Comparison of ENCODE assay signal across 31 cellular contexts in the genomic region with DNA sequence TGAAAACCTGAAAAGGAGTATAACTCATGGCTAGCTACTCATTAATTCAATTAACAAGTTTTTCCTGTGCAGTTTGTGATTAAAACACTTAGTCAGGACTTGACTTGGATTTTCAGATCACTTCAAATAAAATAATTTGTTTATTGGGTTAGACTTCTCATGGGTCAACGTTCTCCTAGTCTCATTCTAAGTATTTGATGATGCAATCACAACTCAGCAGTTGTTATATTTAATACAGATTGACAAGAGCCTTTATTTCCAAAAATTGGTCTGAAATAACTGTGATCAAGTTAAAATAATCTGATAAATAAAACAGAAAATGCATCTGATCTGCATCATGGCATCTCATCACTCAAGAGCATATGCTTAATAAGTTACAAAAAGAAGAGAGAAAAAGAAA.
DNase-seq lines count a peak whose midpoint lies in the region; ATAC-seq, FAIRE-seq and TF ChIP-seq lines count a peak whose summit lies in the region.
"Had no signal": no experiment of that assay in that cellular context is flagged by ENCODE, and none has a peak within 500 bp of the region (broad histone marks: within the 10 kb centered on the region; RNA-seq: fewer than 3 reads in every experiment).

No MANE protein-coding gene starts in this region.

- no peaks in the 10 kb centered on the region for H3K79me2 ChIP-seq in K562 (ENCODE audit: control insufficient read depth, insufficient read depth, low read length)

- no peak overlapping the region for H3K27ac ChIP-seq in IMR-90 (ENCODE audit: insufficient read depth, low read length)
- no peak overlapping the region for H3K27ac ChIP-seq in K562 (ENCODE audit: extremely low read depth, low read depth, low read length)
- H3K27ac ChIP-seq: 22Rv1; A549; BLaER1; BLaER1 treated with 17β-estradiol and CSF1 and Interleukin-3, amounts not matched to agents 10 nM and 100 nM; C4-2B had no signal

- no peak overlapping the region for H3K18ac ChIP-seq in IMR-90 (ENCODE audit: low read depth, low read length)

- H2AFZ ChIP-seq in IMR-90 (replicated peaks; ENCODE audit: low read length, poor library complexity) (no peak overlapping the region), K562 (ENCODE audit: low read depth, low read length) (no peak overlapping the region)

- dilution Hi-C loops in IMR-90 (cut with HindIII; ENCODE audit: low sequenced_read_pairs, unreplicated experiment), result no loop called here

- H4K91ac ChIP-seq in IMR-90 (ENCODE audit: insufficient read depth, low read depth, low read length), result no peak overlapping the region

- DNase-seq in IMR-90 (no peak), K562 (ENCODE audit: extremely low read depth in 1 of 4, low spot score in 3 of 4) (no peak), OCI-M1 (lab: John Stamatoyannopoulos, UW) (no peak)
- DNase-seq: 8988T; ACHN; AML-193; BE2C; C1 segment of cervical spinal cord; Caco-2; Calu3; CD4-positive, alpha-beta memory T cell; CD4-positive, alpha-beta T cell; CD4-positive, CD25-positive, alpha-beta regulatory T cell; CD8-positive, alpha-beta memory T cell; CD8-positive, alpha-beta T cell; COR-L47; DMS 273 treated with DMSO at 0.1 percent for 48 hours; DMS153; DMS53; DMS79; DMS79 treated with DMSO at 0.1 percent for 48 hours; DND-41; EL had no signal

- H2BK20ac ChIP-seq in IMR-90 (ENCODE audit: low read depth, low read length), result no peak overlapping the region

- H4K8ac ChIP-seq in IMR-90 (ENCODE audit: low read depth in 2 of 2, low read length in 2 of 2), result no peak overlapping the region

- H3K9me3 ChIP-seq in IMR-90 (ENCODE audit: control insufficient read depth, insufficient read depth, low read length), result no peaks in the 10 kb centered on the region
- no peaks in the 10 kb centered on the region for H3K9me3 ChIP-seq in K562 (replicated peaks; ENCODE audit: control insufficient read depth, insufficient read depth, low read depth, low read length)
- H3K9me3 ChIP-seq: A549; BE2C; BLaER1; BLaER1 treated with 17β-estradiol and CSF1 and Interleukin-3, amounts not matched to agents 10 nM and 100 nM; Caco-2 had no signal

- POLR2A ChIA-PET in IMR-90 (lab: Charles Lee; ENCODE audit: unreplicated experiment), result no interaction called here
- POLR2A ChIA-PET in K562 (lab: Yijun Ruan, JAX), result no interaction called here

- H3K4me1 ChIP-seq in IMR-90 (ENCODE audit: control insufficient read depth, insufficient read depth, low read length) (no peaks in the 10 kb centered on the region), K562 (replicated peaks in 1 of 2; ENCODE audit: control insufficient read depth in 2 of 2, insufficient read depth in 2 of 2, low read length in 2 of 2) (no peaks in the 10 kb centered on the region)
- H3K4me1 ChIP-seq: A549, BE2C, BLaER1, Caco-2 had no signal

- TF ChIP-seq POLR2A in IMR-90 (IDR thresholded peaks at IDR 0.05; ENCODE audit: low read depth, low read length), result no peak
- TF ChIP-seq POLR2A in K562 (conservative IDR thresholded peaks at IDR 0.05), result no peak

- H3K4me3 ChIP-seq in IMR-90 (ENCODE audit: insufficient read depth, low read depth, low read length) (no peak overlapping the region), K562 (no peak overlapping the region)
- H3K4me3 ChIP-seq: A549; BLaER1; BLaER1 treated with 17β-estradiol and CSF1 and Interleukin-3, amounts not matched to agents 10 nM and 100 nM had no signal

- TF ChIP-seq RAD21 in IMR-90 (IDR thresholded peaks at IDR 0.05; ENCODE audit: low read length) (no peak), K562 (CRISPR knock-in tag; conservative IDR thresholded peaks at IDR 0.05 in 1 of 2, IDR thresholded peaks at IDR 0.05 in 1 of 2) (no peak)

- H3K56ac ChIP-seq in IMR-90 (ENCODE audit: extremely low read depth, insufficient read depth, low read length), result no peak overlapping the region

- no peaks in the 10 kb centered on the region for H3K9me1 ChIP-seq in IMR-90 (ENCODE audit: insufficient read depth, low read length)
- no peaks in the 10 kb centered on the region for H3K9me1 ChIP-seq in K562 (ENCODE audit: control insufficient read depth, insufficient read depth, low read length)

- H3K9ac ChIP-seq in IMR-90 (ENCODE audit: low read depth, low read length) (no peak overlapping the region), K562 (ENCODE audit: insufficient read depth in 1 of 2, low read depth in 2 of 2, low read length in 2 of 2) (no peak overlapping the region)
- H3K9ac ChIP-seq: BLaER1; BLaER1 treated with 17β-estradiol and CSF1 and Interleukin-3, amounts not matched to agents 10 nM and 100 nM had no signal

- in situ Hi-C loops in IMR-90 (cut with MboI; ENCODE audit: low sequenced_read_pairs) (no loop called here), K562 (cut with MboI) (no loop called here)

- no peak overlapping the region for H3K23ac ChIP-seq in IMR-90 (ENCODE audit: low read depth, low read length)

- no peak overlapping the region for H2BK15ac ChIP-seq in IMR-90 (ENCODE audit: low read depth, low read length)

- BruUV-seq in IMR-90 (replicated peaks; lab: Mats Ljungman, UMichigan), result no TSS peak
- no TSS peak for BruUV-seq in K562 (replicated peaks; lab: Mats Ljungman, UMichigan)

- H2AK9ac ChIP-seq in IMR-90 (replicated peaks; ENCODE audit: low read depth, low read length, poor library complexity), result no peak overlapping the region

- H3K4me2 ChIP-seq in IMR-90 (ENCODE audit: low read depth, low read length) (no peak overlapping the region), K562 (ENCODE audit: insufficient read depth, low read length) (no peak overlapping the region)
- H3K4me2 ChIP-seq: A549; BLaER1; BLaER1 treated with 17β-estradiol and CSF1 and Interleukin-3, amounts not matched to agents 10 nM and 100 nM had no signal

- no peaks in the 10 kb centered on the region for H4K20me1 ChIP-seq in IMR-90 (ENCODE audit: insufficient read depth, low read length)
- H4K20me1 ChIP-seq in K562 (replicated peaks; ENCODE audit: control insufficient read depth, insufficient read depth, low read length), result no peaks in the 10 kb centered on the region
- H4K20me1 ChIP-seq: BLaER1; BLaER1 treated with 17β-estradiol and CSF1 and Interleukin-3, amounts not matched to agents 10 nM and 100 nM had no signal

- H3K36me3 ChIP-seq in IMR-90 (ENCODE audit: control insufficient read depth, insufficient read depth, low read length) (no peaks in the 10 kb centered on the region), K562 (ENCODE audit: control insufficient read depth, insufficient read depth, low read length) (no peaks in the 10 kb centered on the region)
- H3K36me3 ChIP-seq: BE2C; BLaER1; BLaER1 treated with 17β-estradiol and CSF1 and Interleukin-3, amounts not matched to agents 10 nM and 100 nM had no signal

- TF ChIP-seq EP300 in K562 (IDR thresholded peaks at IDR 0.05; ENCODE audit: low read length), result no peak

- no peaks in the 10 kb centered on the region for H3K79me1 ChIP-seq in IMR-90 (ENCODE audit: low read depth in 1 of 2, low read length in 2 of 2)

- WGBS in IMR-90 (ENCODE audit: extremely low coverage in 2 of 2, insufficient read length in 1 of 2), 2 experiments, result no CpG with 5 or more reads among the region's 1 CpG
- WGBS in K562 (ENCODE audit: insufficient coverage, low coverage, missing lambda C conversion rate), result 0% methylated on average over 1 of the region's 1 CpG

- no peak for ATAC-seq in IMR-90 (ENCODE audit: low read depth)
- no peak for ATAC-seq in K562
- ATAC-seq in GM18870 (IDR thresholded peaks at IDR 0.05; ENCODE audit: unreplicated experiment), result no peak
- ATAC-seq: A549; CD8-positive, alpha-beta T cell had no signal

- no peak overlapping the region for H3K14ac ChIP-seq in IMR-90 (replicated peaks; ENCODE audit: low read depth, low read length)

- no peak overlapping the region for H4K5ac ChIP-seq in IMR-90 (ENCODE audit: low read depth, low read length)

- H2BK120ac ChIP-seq in IMR-90 (ENCODE audit: low read depth, low read length), result no peak overlapping the region

- H2AK5ac ChIP-seq in IMR-90 (ENCODE audit: low read depth, low read length), result no peak overlapping the region

- H3K27me3 ChIP-seq in IMR-90 (ENCODE audit: control insufficient read depth, insufficient read depth, low read length) (no peaks in the 10 kb centered on the region), K562 (ENCODE audit: control insufficient read depth in 2 of 2, insufficient read depth in 2 of 2, low read length in 2 of 2) (no peaks in the 10 kb centered on the region)
- H3K27me3 ChIP-seq: BE2C; BLaER1; BLaER1 treated with 17β-estradiol and CSF1 and Interleukin-3, amounts not matched to agents 10 nM and 100 nM had no signal

- TF ChIP-seq CTCF in IMR-90 (conservative IDR thresholded peaks at IDR 0.05; ENCODE audit: low read depth, low read length) (no peak), K562 (IDR thresholded peaks at IDR 0.05 in 2 of 3, conservative IDR thresholded peaks at IDR 0.05 in 1 of 3; ENCODE audit: insufficient read depth in 2 of 3, low read depth in 1 of 3, low read length in 3 of 3) (no peak)

- intact Hi-C loops in IMR-90 (cut with micrococcal nuclease) (no loop called here), K562 (cut with micrococcal nuclease) (no loop called here)

- no peak overlapping the region for H2BK5ac ChIP-seq in IMR-90 (ENCODE audit: low read depth, low read length, poor library complexity, severe bottlenecking)

- H3K4ac ChIP-seq in IMR-90 (ENCODE audit: low read depth, low read length), result no peak overlapping the region

- CTCF ChIA-PET in IMR-90 (lab: Yijun Ruan, JAX), result no interaction called here
- CTCF ChIA-PET in K562 (lab: Yijun Ruan, JAX; ENCODE audit: low intra/inter-chr PET ratio), result no interaction called here

- FAIRE-seq in K562 (lab: Jason Lieb, UNC), result no peak
- FAIRE-seq: A204.1, A549, D721Med had no signal

TF ChIP-seq in IMR-90, 13 proteins besides CTCF, POLR2A, EP300 and RAD21:
- TF ChIP-seq MAFK (IDR thresholded peaks at IDR 0.05; ENCODE audit: low read depth, low read length) (no peak), RCOR1 (IDR thresholded peaks at IDR 0.05; ENCODE audit: insufficient replicate concordance, low read length) (no peak), CEBPB (IDR thresholded peaks at IDR 0.05; ENCODE audit: low read depth, low read length) (peak; percentile 59)

TF ChIP-seq in K562, 482 proteins besides CTCF, POLR2A, EP300 and RAD21 (continues in another document):
- TF ChIP-seq, protein P1, sequence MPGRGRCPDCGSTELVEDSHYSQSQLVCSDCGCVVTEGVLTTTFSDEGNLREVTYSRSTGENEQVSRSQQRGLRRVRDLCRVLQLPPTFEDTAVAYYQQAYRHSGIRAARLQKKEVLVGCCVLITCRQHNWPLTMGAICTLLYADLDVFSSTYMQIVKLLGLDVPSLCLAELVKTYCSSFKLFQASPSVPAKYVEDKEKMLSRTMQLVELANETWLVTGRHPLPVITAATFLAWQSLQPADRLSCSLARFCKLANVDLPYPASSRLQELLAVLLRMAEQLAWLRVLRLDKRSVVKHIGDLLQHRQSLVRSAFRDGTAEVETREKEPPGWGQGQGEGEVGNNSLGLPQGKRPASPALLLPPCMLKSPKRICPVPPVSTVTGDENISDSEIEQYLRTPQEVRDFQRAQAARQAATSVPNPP (IDR thresholded peaks at IDR 0.05; ENCODE audit: borderline replicate concordance, insufficient read depth, insufficient read length), result no peak
- no peak for TF ChIP-seq MCM5 (IDR thresholded peaks at IDR 0.05; ENCODE audit: low read depth)
- no peak for TF ChIP-seq KAT8 (IDR thresholded peaks at IDR 0.05; ENCODE audit: low read depth)
